28 cellular contexts compared by ENCODE assay signal in genomic region chr18:24060644-24061043, GRCh38. TPM values are rescaled to one million over a fixed set of nuclear protein-coding genes. Genes with fewer than 3 reads are reported as not detected.
DNase-seq lines count a peak whose midpoint lies in the region; ATAC-seq and TF ChIP-seq lines count a peak whose summit lies in the region.
"Had no signal": no experiment of that assay in that cellular context is flagged by ENCODE, and none has a peak within 500 bp of the region (broad histone marks: within the 10 kb centered on the region; RNA-seq: fewer than 3 reads in every experiment).

No MANE protein-coding gene starts in this region.

- 81 to 89% methylated on average over 2 of the region's 2 CpGs for WGBS in aorta, 2 donors

- intact Hi-C loops in aorta (cut with DNase I), result no loop called here

- no peak overlapping the region for H3K27ac ChIP-seq in aorta (ENCODE audit: low read depth in 1 of 2, low read length in 2 of 2)
- H3K27ac ChIP-seq: 22Rv1, brain microvascular endothelial cell, epithelial cell of prostate, PC-9, psoas muscle, skin epidermis, thoracic aorta, WERI-Rb-1 had no signal

- H3K4me3 ChIP-seq in fibroblast of villous mesenchyme (ENCODE audit: low read depth, low read length), result no peak overlapping the region
- H3K4me3 ChIP-seq in aorta (ENCODE audit: low read length in 2 of 2), result no peak overlapping the region
- H3K4me3 ChIP-seq: PC-9, psoas muscle, skin epidermis, thoracic aorta had no signal

- H3K4me1 ChIP-seq in aorta (ENCODE audit: control insufficient read depth in 1 of 2, insufficient read depth in 2 of 2, low read length in 2 of 2), result no peaks in the 10 kb centered on the region
- H3K4me1 ChIP-seq: psoas muscle had no signal

- no peaks in the 10 kb centered on the region for H3K27me3 ChIP-seq in aorta (ENCODE audit: control insufficient read depth in 1 of 2, insufficient read depth in 2 of 2, low read length in 1 of 2)
- H3K27me3 ChIP-seq: brain microvascular endothelial cell had no signal

- H3K36me3 ChIP-seq in aorta (ENCODE audit: control insufficient read depth in 1 of 2, insufficient read depth in 2 of 2, low read length in 1 of 2), result no peaks in the 10 kb centered on the region
- H3K36me3 ChIP-seq: brain microvascular endothelial cell, thoracic aorta, WERI-Rb-1 had no signal

- H3K9me3 ChIP-seq in aorta (ENCODE audit: control insufficient read depth, low read length), result no peaks in the 10 kb centered on the region
- H3K9me3 ChIP-seq: psoas muscle, thoracic aorta had no signal

- DNase-seq in SIG-M5 treated with dmso at 0.1 percent for 504 hours (lab: John Stamatoyannopoulos, UW; ENCODE audit: unreplicated experiment), result peak; percentile 5
- no peak for DNase-seq in SIG-M5 (lab: John Stamatoyannopoulos, UW)
- DNase-seq in amniotic epithelial cell (ENCODE audit: low read depth), result peak; percentile 60
- DNase-seq in fibroblast of villous mesenchyme (ENCODE audit: low read depth), result peak; percentile 47
- no peak for DNase-seq in aorta
- no peak for DNase-seq in cortex of kidney (lab: John Stamatoyannopoulos, UW)
- no peak for DNase-seq in RKO (ENCODE audit: low spot score)
- DNase-seq: activated CD4-positive, alpha-beta T cell treated with anti-CD3 and anti-CD28 coated beads, Interleukin-2, amount 10 ng/mL, durations not matched to agents 24 days and 14 days; activated T-cell treated with anti-CD3 and anti-CD28 coated beads, Interleukin-2, amount 50 U/mL, for 48 hours; brain microvascular endothelial cell; CD4-positive, alpha-beta T cell; effector CD8-positive, alpha-beta T cell; EL; KBM-7; left ventricle myocardium superior; naive B cell; NCI-H1694; NCI-H510A; PC-9; psoas muscle; SHP77; T-helper 9 cell; WERI-Rb-1 had no signal

- TF ChIP-seq CTCF in fibroblast of villous mesenchyme (IDR thresholded peaks at IDR 0.05; ENCODE audit: insufficient read depth, low read depth, low read length), result no peak

- peak; percentile 64 for ATAC-seq in aorta (ENCODE audit: low FRiP score)
- no peak for ATAC-seq in HG03175 (IDR thresholded peaks at IDR 0.05; ENCODE audit: unreplicated experiment)
- ATAC-seq: left ventricle myocardium superior had no signal

RNA-seq across cellular contexts. Expression of gene TTC39C, which starts 46.1 kb away (rescaled TPM):
- total RNA-seq in fibroblast of villous mesenchyme (30.9 and 54.4 TPM in 2 replicates), aorta (10 to 100 TPM; 13.4 to 21.2 TPM)
- polyA plus RNA-seq in aorta, result 10 to 100 TPM in 1 of 2 donors, 1 to 10 TPM in 1; 2.3 to 14.8 TPM

Comparison
In these comparisons a context has a peak if more than half of its experiments do, and no peak if none do; other contexts are left out.
1. DNase-seq: peak in SIG-M5 treated with dmso at 0.1 percent for 504 hours (single experiment), amniotic epithelial cell (single experiment) and fibroblast of villous mesenchyme (single experiment); none in SIG-M5 (single experiment), aorta (0 of 2), cortex of kidney (single experiment) and RKO (single experiment).